Comparison of ENCODE assay signal across 8 cellular contexts in the genomic region with DNA sequence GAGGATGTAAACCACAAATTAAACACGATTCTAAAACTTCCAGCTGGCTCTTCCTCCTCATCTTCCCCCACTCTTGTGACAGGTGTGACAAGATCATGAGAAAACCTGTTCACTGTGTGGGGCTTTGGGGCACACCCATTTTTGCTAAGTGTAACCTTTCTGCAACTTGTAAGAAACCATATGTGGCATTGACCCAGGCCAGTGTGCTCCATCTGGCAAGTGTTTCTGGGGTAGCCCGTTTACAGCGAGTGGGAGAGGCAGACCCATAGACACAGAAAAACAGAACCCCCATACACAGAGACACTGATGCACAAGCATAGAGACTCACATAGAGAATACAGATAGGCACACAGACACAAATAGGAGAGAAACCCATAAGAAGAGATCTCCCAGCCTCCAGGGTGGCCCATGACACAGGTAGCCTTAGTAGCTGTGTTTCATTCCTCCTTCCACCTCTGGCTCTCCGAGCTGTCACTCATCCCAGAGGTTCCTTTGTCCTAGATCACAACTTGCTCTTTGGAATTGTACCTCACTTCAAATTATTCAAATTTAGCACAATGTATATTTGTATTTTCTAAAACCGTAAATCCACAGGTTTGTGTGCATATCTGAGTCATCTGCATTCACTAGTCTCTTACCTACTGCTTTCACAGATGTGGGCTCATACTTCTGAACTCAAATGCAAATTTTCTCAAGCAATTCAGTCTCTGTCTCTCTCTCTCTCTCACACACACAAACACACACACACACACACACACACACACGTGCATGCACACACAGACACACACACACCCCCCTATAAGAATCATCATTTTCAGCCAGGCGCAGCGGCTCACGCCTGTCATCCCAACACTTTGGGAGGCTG.
A peak's percentile ranks its signal among the peaks of the same experiment; 100 is the strongest.
DNase-seq lines count a peak whose midpoint lies in the region; ATAC-seq and TF ChIP-seq lines count a peak whose summit lies in the region.

No MANE protein-coding gene starts in this region.

- H3K9ac ChIP-seq in MM.1S (ENCODE audit: low read length) (peak overlapping the region; percentile 1; the same call in 1 of the 2 replicates), fibroblast of lung (ENCODE audit: insufficient read depth, low read length) (no peak overlapping the region)

- peak; percentile 63 to 64 for ATAC-seq in CD4-positive, CD25-positive, alpha-beta regulatory T cell (ENCODE audit: low read depth in 2 of 2)
- ATAC-seq in GM21423 (IDR thresholded peaks at IDR 0.05; ENCODE audit: unreplicated experiment) = peak; percentile 32

- H3K4me1 ChIP-seq in CD4-positive, CD25-positive, alpha-beta regulatory T cell (ENCODE audit: control insufficient read depth, insufficient read depth, low read length, poor library complexity, severe bottlenecking) = peaks cover 64% of the 10 kb centered on the region
- H3K4me1 ChIP-seq in MM.1S (ENCODE audit: low read length) = peaks cover 53% of the 10 kb centered on the region
- H3K4me1 ChIP-seq in fibroblast of lung (ENCODE audit: control insufficient read depth, extremely low read depth, insufficient read depth, low read length) = peaks cover 2% of the 10 kb centered on the region

- H3K27me3 ChIP-seq in CD4-positive, CD25-positive, alpha-beta regulatory T cell (ENCODE audit: control insufficient read depth, insufficient read depth, low read length) = no peaks in the 10 kb centered on the region
- no peaks in the 10 kb centered on the region for H3K27me3 ChIP-seq in MM.1S (replicated peaks; ENCODE audit: insufficient read depth, low read length)
- no peaks in the 10 kb centered on the region for H3K27me3 ChIP-seq in fibroblast of lung (ENCODE audit: control insufficient read depth, insufficient read depth, low read length)

- H3K4me2 ChIP-seq in MM.1S (ENCODE audit: low read depth, low read length) (peak overlapping the region; percentile 74), fibroblast of lung (ENCODE audit: extremely low read depth, insufficient read depth, low read length) (no peak overlapping the region)

- H3K9me2 ChIP-seq in MM.1S (replicated peaks; ENCODE audit: insufficient read depth, low read length) = no peaks in the 10 kb centered on the region

- TF ChIP-seq CTCF in MM.1S (IDR thresholded peaks at IDR 0.05; ENCODE audit: low read length) (no peak), fibroblast of lung (conservative IDR thresholded peaks at IDR 0.05 in 1 of 2, IDR thresholded peaks at IDR 0.05 in 1 of 2; ENCODE audit: low read depth in 1 of 2, low read length in 2 of 2) (no peak)

- no peaks in the 10 kb centered on the region for H3K36me3 Mint-ChIP-seq in CD4-positive, CD25-positive, alpha-beta regulatory T cell

- peaks cover 0 to 1% (median 0%) of the 10 kb centered on the region in 7 donors for H3K9me3 Mint-ChIP-seq in CD4-positive, CD25-positive, alpha-beta regulatory T cell

- H3K27ac ChIP-seq in CD4-positive, CD25-positive, alpha-beta regulatory T cell (ENCODE audit: insufficient read depth, low read length, poor library complexity, severe bottlenecking) = peak overlapping the region; percentile 74
- H3K27ac ChIP-seq in MM.1S (ENCODE audit: low read length) (peak overlapping the region; percentile 63; the same call in 1 of the 2 replicates), fibroblast of lung (ENCODE audit: insufficient read depth, low read length) (peak overlapping the region; percentile 43)

- H4K20me1 ChIP-seq in MM.1S (ENCODE audit: insufficient read depth, low read length) (no peaks in the 10 kb centered on the region), fibroblast of lung (ENCODE audit: control insufficient read depth, extremely low read depth, insufficient read depth, low read length) (no peaks in the 10 kb centered on the region)

- peak overlapping the region; percentile 85 to 95 (median 92) for H3K27ac Mint-ChIP-seq in CD4-positive, CD25-positive, alpha-beta regulatory T cell

- peaks cover 23% of the 10 kb centered on the region for H3F3A ChIP-seq in MM.1S (ENCODE audit: insufficient read depth, low read length)

- DNase-seq in CD4-positive, CD25-positive, alpha-beta regulatory T cell = peak in 1 of 3 donors; percentile 47
- peak; percentile 18 for DNase-seq in MM.1S
- peak in 1 of 2 donors; percentile 1 for DNase-seq in fibroblast of lung (ENCODE audit: low read depth in 2 of 2)
- no peak for DNase-seq in NCI-H2196 treated with DMSO at 0.1 percent for 48 hours (lab: John Stamatoyannopoulos, UW; ENCODE audit: unreplicated experiment)
- no peak for DNase-seq in midbrain (lab: John Stamatoyannopoulos, UW)
- no peak for DNase-seq in SKM-1 (lab: John Stamatoyannopoulos, UW; ENCODE audit: unreplicated experiment)
- no peak for DNase-seq in NCI-H2107 (lab: John Stamatoyannopoulos, UW)

- no peaks in the 10 kb centered on the region for H3K9me3 ChIP-seq in CD4-positive, CD25-positive, alpha-beta regulatory T cell (ENCODE audit: control insufficient read depth in 2 of 2, low read length in 2 of 2)
- H3K9me3 ChIP-seq in MM.1S (replicated peaks; ENCODE audit: insufficient read depth, low read length) (no peaks in the 10 kb centered on the region), fibroblast of lung (ENCODE audit: control insufficient read depth, insufficient read depth, low read depth, low read length) (no peaks in the 10 kb centered on the region)

- no peaks in the 10 kb centered on the region for H3K36me3 ChIP-seq in CD4-positive, CD25-positive, alpha-beta regulatory T cell (ENCODE audit: control insufficient read depth, insufficient read depth, low read length)
- H3K36me3 ChIP-seq in MM.1S (replicated peaks; ENCODE audit: insufficient read depth, low read length) = no peaks in the 10 kb centered on the region
- H3K36me3 ChIP-seq in fibroblast of lung (ENCODE audit: control insufficient read depth, insufficient read depth, low read length) = no peaks in the 10 kb centered on the region

- H3K4me1 Mint-ChIP-seq in CD4-positive, CD25-positive, alpha-beta regulatory T cell = peaks cover 23 to 80% (median 52%) of the 10 kb centered on the region in 4 donors

- H3K79me2 ChIP-seq in MM.1S (ENCODE audit: low read length) (peaks cover 22% of the 10 kb centered on the region), fibroblast of lung (ENCODE audit: control insufficient read depth, insufficient read depth, low read length) (no peaks in the 10 kb centered on the region)

- no peaks in the 10 kb centered on the region for H3K27me3 Mint-ChIP-seq in CD4-positive, CD25-positive, alpha-beta regulatory T cell

- peak overlapping the region; percentile 51 to 89 (median 66) for H3K4me3 Mint-ChIP-seq in CD4-positive, CD25-positive, alpha-beta regulatory T cell

- H2AFZ ChIP-seq in MM.1S (ENCODE audit: low read length) = no peak overlapping the region
- no peak overlapping the region for H2AFZ ChIP-seq in fibroblast of lung (ENCODE audit: low read length)

- H3K4me3 ChIP-seq in CD4-positive, CD25-positive, alpha-beta regulatory T cell (ENCODE audit: low read depth, low read length) = peak overlapping the region; percentile 61
- H3K4me3 ChIP-seq in MM.1S (ENCODE audit: low read length) (peak overlapping the region; percentile 14; the same call in 1 of the 2 replicates), fibroblast of lung (replicated peaks in 1 of 4; ENCODE audit: control extremely low read depth in 1 of 4, insufficient read depth in 1 of 4, low read depth in 3 of 4, low read length in 4 of 4) (no peak overlapping the region)

Comparison
In these comparisons a context has a peak if more than half of its experiments do, and no peak if none do; other contexts are left out.
1. H3K4me3 ChIP-seq: peak in CD4-positive, CD25-positive, alpha-beta regulatory T cell (single experiment) and MM.1S (single experiment); none in fibroblast of lung (0 of 4).
2. Peak in every context shown above with its lines, with median percentiles within 50 percentile points of each other: H3K27ac ChIP-seq.